13 cellular contexts compared by ENCODE assay signal in genomic region chr5:149495673-149496072, GRCh38.
"Had no signal": no experiment of that assay in that cellular context is flagged by ENCODE, and none has a peak within 500 bp of the region (broad histone marks: within the 10 kb centered on the region; RNA-seq: fewer than 3 reads in every experiment).

No MANE protein-coding gene starts in this region.

- H3K4me3 Mint-ChIP-seq: activated naive CD8-positive, alpha-beta T cell; stimulated activated naive B cell treated with anti-CD40 and anti-IgM and Interleukin-4, amounts not matched to agents 10 μg/mL and 1 μg/mL and 100 μg/mL, for 72 hours had no signal

- H3K27me3 Mint-ChIP-seq: activated naive CD8-positive, alpha-beta T cell; stimulated activated naive B cell treated with anti-CD40 and anti-IgM and Interleukin-4, amounts not matched to agents 10 μg/mL and 1 μg/mL and 100 μg/mL, for 72 hours had no signal

- H2AFZ ChIP-seq: parathyroid adenoma had no signal

- H3K79me2 ChIP-seq: parathyroid adenoma had no signal

- ATAC-seq: heart right ventricle; left lung; stimulated activated naive B cell treated with anti-CD40 and anti-IgM and Interleukin-4, amounts not matched to agents 10 μg/mL and 1 μg/mL and 100 μg/mL, for 72 hours had no signal

- H3K4me3 ChIP-seq: heart right ventricle, left lung, spleen, upper lobe of left lung had no signal

- FAIRE-seq: bronchial epithelial cell, colon had no signal

- H3K4me1 ChIP-seq: left lung had no signal

- H3K9me3 Mint-ChIP-seq: stimulated activated naive B cell treated with anti-CD40 and anti-IgM and Interleukin-4, amounts not matched to agents 10 μg/mL and 1 μg/mL and 100 μg/mL, for 72 hours had no signal

- H3K9me3 ChIP-seq: heart right ventricle, left lung, spleen, upper lobe of left lung had no signal

- H3K27ac Mint-ChIP-seq: stimulated activated naive B cell treated with anti-CD40 and anti-IgM and Interleukin-4, amounts not matched to agents 10 μg/mL and 1 μg/mL and 100 μg/mL, for 72 hours had no signal

- H3K27me3 ChIP-seq: heart right ventricle, left lung, spleen, upper lobe of left lung had no signal

- H3K9ac ChIP-seq: parathyroid adenoma had no signal

- H3K27ac ChIP-seq: left lung, parathyroid adenoma had no signal

- DNase-seq: activated CD4-positive, alpha-beta T cell treated with anti-CD3 and anti-CD28 coated beads, Interleukin-2, amount 50 U/mL, for 1 hour; anterior cingulate cortex; heart right ventricle; left lung; spleen; stimulated activated CD4-positive, alpha-beta T cell treated with anti-CD3 and anti-CD28 coated beads, Interleukin-1b, Interleukin-23, amount 100 ng/mL, for 48 hours; stimulated activated naive B cell treated with anti-CD40 and anti-IgM and Interleukin-4, amounts not matched to agents 10 μg/mL and 1 μg/mL and 100 μg/mL, for 72 hours; T-helper 2 cell; upper lobe of left lung had no signal

- H3K4me1 Mint-ChIP-seq: stimulated activated naive B cell treated with anti-CD40 and anti-IgM and Interleukin-4, amounts not matched to agents 10 μg/mL and 1 μg/mL and 100 μg/mL, for 72 hours had no signal
